Comparison of ENCODE assay signal across 31 cellular contexts in the genomic region with DNA sequence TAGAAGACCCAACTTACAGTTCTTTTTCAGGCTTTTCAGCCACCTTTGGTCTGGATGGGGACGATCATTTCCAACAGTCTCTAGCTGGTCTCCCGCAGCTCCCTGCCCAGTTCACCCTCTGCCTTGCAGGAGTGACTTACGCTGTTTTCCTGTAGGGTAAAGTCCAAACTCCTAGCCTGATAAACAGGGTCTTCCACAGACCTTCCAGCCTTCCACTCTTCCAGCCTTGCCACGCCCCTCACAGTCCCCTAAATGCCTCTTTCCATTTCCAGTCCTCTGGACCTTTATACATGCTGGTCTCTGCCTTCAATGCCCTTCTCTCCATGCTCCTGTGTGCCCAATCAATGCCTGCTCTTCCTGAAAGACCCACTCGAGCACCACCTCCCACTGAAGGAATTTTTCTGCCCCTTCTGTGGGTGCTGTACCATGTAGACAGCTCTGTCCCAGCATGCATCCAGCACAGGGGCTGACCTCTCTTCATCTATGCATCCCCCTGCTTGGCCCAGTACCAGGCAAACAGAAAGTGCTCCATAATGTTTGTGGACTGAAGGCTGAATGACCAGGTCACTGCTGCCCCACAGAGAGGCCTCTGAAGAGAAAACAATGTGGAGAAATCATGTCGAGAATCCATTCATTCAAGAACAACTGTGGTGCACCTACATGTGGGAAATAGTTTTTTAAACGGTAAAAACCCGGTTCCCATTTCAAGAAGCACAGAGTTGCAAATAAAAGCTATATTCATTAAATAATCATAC.
"Had no signal": no experiment of that assay in that cellular context is flagged by ENCODE, and none has a peak within 500 bp of the region (broad histone marks: within the 10 kb centered on the region; RNA-seq: fewer than 3 reads in every experiment).

No MANE protein-coding gene starts in this region.

- H3K4me2 ChIP-seq: SK-N-SH had no signal

- H3K4me3 ChIP-seq: K562, SJSA1 had no signal

- H3K27ac Mint-ChIP-seq: activated CD4-positive, alpha-beta T cell treated with anti-CD3 and anti-CD28 coated beads, Interleukin-2, amount 10 ng/mL, durations not matched to agents 7 days and 5 days; activated naive CD4-positive, alpha-beta T cell treated with anti-CD3 and anti-CD28 coated beads for 36 hours; activated naive CD4-positive, alpha-beta T cell treated with anti-CD3 and anti-CD28 coated beads, Interleukin-2, amount 50 U/mL, for 72 hours; activated T-helper 1 cell treated with anti-CD3 and anti-CD28 coated beads, Interleukin-12 subunit alpha, Interleukin-12 subunit beta, Interleukin-2, Interleukin-4 antibody, amounts not matched to agents 30 ng/mL and 10 ng/mL and 1 ng/mL, durations not matched to agents 14 hours and 24 hours and 36 hours; brain; T-helper 1 cell treated with Interleukin-12 subunit alpha and Interleukin-12 subunit beta and Interleukin-4 antibody, amounts not matched to agents 30 μg/mL and 1 μg/mL, for 36 hours; T-helper 2 cell treated with Interferon-gamma antibody and Interleukin-4, amounts not matched to agents 5 μg/mL and 100 μg/mL, for 36 hours had no signal

- DNase-seq: activated CD4-positive, alpha-beta T cell treated with anti-CD3 and anti-CD28 coated beads, Interleukin-2, amount 10 ng/mL, durations not matched to agents 7 days and 5 days; activated CD4-positive, alpha-beta T cell treated with anti-CD3 and anti-CD28 coated beads, Interleukin-2, amount 50 U/mL, for 48 hours; activated CD8-positive, alpha-beta memory T cell treated with anti-CD3 and anti-CD28 coated beads, Interleukin-2, amount 50 U/mL, for 4 hours; activated gamma-delta T cell treated with Interleukin-2 at 50 U/mL for 16 hours; activated naive CD4-positive, alpha-beta T cell treated with anti-CD3 and anti-CD28 coated beads for 36 hours; activated T-cell treated with anti-CD3 and anti-CD28 coated beads for 4 hours; activated T-cell treated with anti-CD3 and anti-CD28 coated beads, Interleukin-2, amount 50 U/mL, for 4 hours; anterior cingulate cortex; caudate nucleus; NCI-H1092 treated with DMSO at 0.1 percent for 48 hours; NCI-H1417; NCI-H1694; NCI-H1930; NCI-H2081 treated with DMSO at 0.1 percent for 48 hours; NCI-H345; NCI-H524 treated with DMSO at 0.1 percent for 48 hours; NK-92 treated with Interleukin-12 subunit alpha and Interleukin-12 subunit beta, amount 100 ng/mL, for 24 hours; PC-3; Peyer's patch; RPMI8226; SHP77 treated with DMSO at 0.1 percent for 48 hours; SK-N-SH had no signal

- H3K27me3 ChIP-seq: Peyer's patch had no signal

- H3K36me3 ChIP-seq: Peyer's patch, SJSA1 had no signal

- ATAC-seq: activated naive CD4-positive, alpha-beta T cell treated with anti-CD3 and anti-CD28 coated beads, Interleukin-2, amount 50 U/mL, for 72 hours; activated T-cell treated with anti-CD3 and anti-CD28 coated beads, Interleukin-2, amount 50 U/mL, for 4 hours; K562; PC-3 had no signal

- H3K27ac ChIP-seq: SJSA1 had no signal

- H3K9me3 ChIP-seq: Peyer's patch, SJSA1, SK-N-SH had no signal

- FAIRE-seq: bronchial epithelial cell, K562, TTC549 had no signal

- H3K9me3 Mint-ChIP-seq: activated CD4-positive, alpha-beta T cell treated with anti-CD3 and anti-CD28 coated beads, Interleukin-2, amount 10 ng/mL, durations not matched to agents 7 days and 5 days; activated naive CD4-positive, alpha-beta T cell treated with anti-CD3 and anti-CD28 coated beads for 36 hours; activated naive CD4-positive, alpha-beta T cell treated with anti-CD3 and anti-CD28 coated beads, Interleukin-2, amount 50 U/mL, for 72 hours; activated T-cell treated with anti-CD3 and anti-CD28 coated beads, Interleukin-2, amount 50 U/mL, for 4 hours; activated T-helper 1 cell treated with anti-CD3 and anti-CD28 coated beads, Interleukin-12 subunit alpha, Interleukin-12 subunit beta, Interleukin-2, Interleukin-4 antibody, amounts not matched to agents 30 ng/mL and 10 ng/mL and 1 ng/mL, durations not matched to agents 14 hours and 24 hours and 36 hours; brain; T-helper 1 cell treated with Interleukin-12 subunit alpha and Interleukin-12 subunit beta and Interleukin-4 antibody, amounts not matched to agents 30 μg/mL and 1 μg/mL, for 36 hours; T-helper 2 cell treated with Interferon-gamma antibody and Interleukin-4, amounts not matched to agents 5 μg/mL and 100 μg/mL, for 36 hours had no signal

- H3K9ac ChIP-seq: SK-N-SH had no signal

- H3K4me3 Mint-ChIP-seq: activated CD4-positive, alpha-beta T cell treated with anti-CD3 and anti-CD28 coated beads, Interleukin-2, amount 10 ng/mL, durations not matched to agents 7 days and 5 days; activated naive CD4-positive, alpha-beta T cell treated with anti-CD3 and anti-CD28 coated beads for 36 hours; activated T-cell treated with anti-CD3 and anti-CD28 coated beads, Interleukin-2, amount 50 U/mL, for 4 hours; activated T-helper 1 cell treated with anti-CD3 and anti-CD28 coated beads, Interleukin-12 subunit alpha, Interleukin-12 subunit beta, Interleukin-2, Interleukin-4 antibody, amounts not matched to agents 30 ng/mL and 10 ng/mL and 1 ng/mL, durations not matched to agents 14 hours and 24 hours and 36 hours; T-helper 1 cell treated with Interleukin-12 subunit alpha and Interleukin-12 subunit beta and Interleukin-4 antibody, amounts not matched to agents 30 μg/mL and 1 μg/mL, for 36 hours; T-helper 2 cell treated with Interferon-gamma antibody and Interleukin-4, amounts not matched to agents 5 μg/mL and 100 μg/mL, for 36 hours had no signal
